Comparison of ENCODE assay signal across 8 cellular contexts in the genomic region with DNA sequence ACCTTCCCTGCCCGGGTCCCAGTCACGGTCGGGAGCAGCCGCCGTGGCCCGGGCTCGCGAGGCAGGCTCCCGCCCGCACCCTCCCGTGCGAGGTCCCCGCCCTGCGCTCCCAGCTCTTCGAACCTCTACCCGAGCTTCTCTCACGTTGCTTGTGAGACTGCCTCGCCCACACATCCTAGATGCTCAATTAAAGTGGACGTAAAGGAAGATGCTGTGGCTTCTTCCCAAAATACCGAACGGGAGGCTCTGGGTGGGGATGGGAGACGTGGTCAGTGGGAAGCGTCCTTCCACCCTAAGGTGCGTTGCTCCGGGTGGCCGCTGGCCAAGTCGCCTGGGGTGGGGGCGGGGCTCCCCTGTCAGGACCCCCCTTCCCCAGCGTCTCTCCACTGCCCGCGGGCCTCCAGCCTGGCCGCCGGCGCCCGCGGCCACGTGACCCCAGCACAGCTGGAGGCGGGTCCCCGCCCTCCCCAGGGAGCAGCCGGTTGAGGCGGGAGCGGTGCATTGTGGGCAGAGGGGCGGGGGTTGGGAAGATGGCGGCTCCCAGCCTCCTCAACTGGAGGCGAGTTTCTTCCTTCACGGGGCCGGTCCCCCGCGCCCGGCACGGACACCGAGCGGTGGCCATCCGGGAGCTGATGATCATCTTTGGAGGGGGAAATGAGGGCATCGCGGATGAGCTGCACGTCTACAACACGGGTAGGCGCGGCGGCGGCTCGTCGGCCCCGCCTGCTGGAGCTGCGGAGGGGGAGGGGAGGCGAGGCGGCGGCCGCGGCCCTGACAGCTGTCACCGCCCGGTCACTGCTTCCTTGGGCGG. TPM values are rescaled to one million over a fixed set of nuclear protein-coding genes. Genes with fewer than 3 reads are reported as not detected.
A peak's percentile ranks its signal among the peaks of the same experiment; 100 is the strongest.
DNase-seq lines count a peak whose midpoint lies in the region; ATAC-seq, FAIRE-seq and TF ChIP-seq lines count a peak whose summit lies in the region.

TSS of gene HCFC2 (plus strand) at position 501 of the 811 bp plus-strand sequence. CDS start at position 531, 30 bp downstream.

- DNase-seq in GM12892 (ENCODE audit: insufficient read length) (peak; percentile 99), NCI-H1417 treated with DMSO at 0.1 percent for 48 hours (lab: John Stamatoyannopoulos, UW) (peak; percentile 71), T-helper 1 cell (peak; percentile 75 to 89 (median 85)), amniotic epithelial cell (ENCODE audit: low read depth) (peak; percentile 80), left ventricle myocardium superior (peak; percentile 95), pulmonary artery endothelial cell (ENCODE audit: low read depth, low spot score) (peak; percentile 60), urothelium cell line (ENCODE audit: low spot score) (peak; percentile 95)

- TF ChIP-seq POLR2A in GM12892 (IDR thresholded peaks at IDR 0.05; ENCODE audit: low read depth, low read length), result peak; percentile 78

- ATAC-seq in HG02763 (IDR thresholded peaks at IDR 0.05; ENCODE audit: unreplicated experiment), result peak; percentile 85
- peak; percentile 98 for ATAC-seq in left ventricle myocardium superior

- FAIRE-seq in GM12892 (lab: Jason Lieb, UNC) (peak; percentile 90), urothelium cell line (lab: Jason Lieb, UNC) (no peak)

- intact Hi-C loops in left ventricle myocardium superior (cut with micrococcal nuclease), result no loop called here

RNA-seq across cellular contexts. Expression of gene HCFC2, which starts in this region (rescaled TPM):
- 7.4 TPM for polyA plus RNA-seq in GM12892 (2012; ENCODE audit: missing spikeins)
- total RNA-seq in left ventricle myocardium superior, result 9.4 TPM
- total RNA-seq in pulmonary artery endothelial cell, result 13.5 and 30.4 TPM in 2 replicates

Comparison
In these comparisons a context has a peak if more than half of its experiments do, and no peak if none do; other contexts are left out.
1. Peak in every context shown above with its lines: DNase-seq and ATAC-seq.